8 cellular contexts compared by ENCODE assay signal in genomic region chr12:20370001-20370381, GRCh38.
DNase-seq lines count a peak whose midpoint lies in the region; ATAC-seq and TF ChIP-seq lines count a peak whose summit lies in the region.

No MANE protein-coding gene starts in this region.

- no peaks in the 10 kb centered on the region for H3K36me3 Mint-ChIP-seq in nephron (ENCODE audit: low read depth)

- POLR2A ChIA-PET in AG04449 (lab: Yijun Ruan, JAX), result no interaction called here

- H3K4me1 Mint-ChIP-seq in nephron, result peaks cover 16% of the 10 kb centered on the region

- peak overlapping the region; percentile 90 for H3K4me3 ChIP-seq in AG04449 (ENCODE audit: low read depth, low read length)

- CTCF ChIA-PET in AG04449 (lab: Yijun Ruan, JAX), result interaction anchor here (1.7 to 3.6 kb wide), 3 partner anchors 10 to 631 kb away, joined by 4 to 20 read pairs (median 14); no protein-coding TSS in a partner anchor

- H3K27ac Mint-ChIP-seq in nephron, result peak overlapping the region; percentile 71 to 97 (median 94)

- peaks cover 20% of the 10 kb centered on the region for H3K27me3 Mint-ChIP-seq in nephron (ENCODE audit: low read depth)

- no peak for ATAC-seq in GM18858 (IDR thresholded peaks at IDR 0.05; ENCODE audit: unreplicated experiment)

- H3K4me3 Mint-ChIP-seq in nephron, result peak overlapping the region; percentile 94 to 97 (median 96)

- TF ChIP-seq CTCF in AG04449 (IDR thresholded peaks at IDR 0.05; ENCODE audit: insufficient read depth, low read length, missing control alignments) (no peak), nephron (IDR thresholded peaks at IDR 0.05; ENCODE audit: unreplicated experiment in 3 of 3) (no peak)

- DNase-seq in AG04449 (ENCODE audit: low read depth, low spot score), result no peak
- DNase-seq in NCI-H345 treated with DMSO at 0.1 percent for 48 hours (lab: John Stamatoyannopoulos, UW; ENCODE audit: unreplicated experiment), result peak; percentile 29
- DNase-seq in fibroblast of peridontal ligament (ENCODE audit: extremely low read depth), result peak; percentile 13
- no peak for DNase-seq in activated CD4-positive, alpha-beta T cell treated with anti-CD3 and anti-CD28 coated beads, Interleukin-2, amount 50 U/mL, for 48 hours
- DNase-seq in effector CD8-positive, alpha-beta T cell (lab: John Stamatoyannopoulos, UW), result no peak
- no peak for DNase-seq in NCI-H2227 (lab: John Stamatoyannopoulos, UW; ENCODE audit: unreplicated experiment)

- no peaks in the 10 kb centered on the region for H3K9me3 Mint-ChIP-seq in nephron

Comparison
In these comparisons a context has a peak if more than half of its experiments do, and no peak if none do; other contexts are left out.
1. DNase-seq: peak in NCI-H345 treated with DMSO at 0.1 percent for 48 hours (single experiment) and fibroblast of peridontal ligament (single experiment); none in AG04449 (single experiment), activated CD4-positive, alpha-beta T cell treated with anti-CD3 and anti-CD28 coated beads, Interleukin-2, amount 50 U/mL, for 48 hours (0 of 2), effector CD8-positive, alpha-beta T cell (single experiment) and NCI-H2227 (single experiment).